26 cellular contexts compared by ENCODE assay signal in genomic region chr10:53719658-53720057, GRCh38.
"Had no signal": no experiment of that assay in that cellular context is flagged by ENCODE, and none has a peak within 500 bp of the region (broad histone marks: within the 10 kb centered on the region; RNA-seq: fewer than 3 reads in every experiment).

No MANE protein-coding gene starts in this region.

- H3K27me3 ChIP-seq: ascending aorta, breast epithelium, cardiac muscle cell, colonic mucosa had no signal

- DNase-seq: activated CD4-positive, alpha-beta memory T cell treated with anti-CD3 and anti-CD28 coated beads, Interleukin-2, amount 10 ng/mL, durations not matched to agents 7 days and 5 days; activated CD4-positive, alpha-beta T cell treated with anti-CD3 and anti-CD28 coated beads for 1 hour; activated CD4-positive, alpha-beta T cell treated with anti-CD3 and anti-CD28 coated beads for 4 hours; activated CD4-positive, alpha-beta T cell treated with anti-CD3 and anti-CD28 coated beads, Interleukin-2, amount 10 ng/mL, durations not matched to agents 7 days and 5 days; activated CD4-positive, alpha-beta T cell treated with anti-CD3 and anti-CD28 coated beads, Interleukin-2, amount 50 U/mL, for 4 hours; activated CD8-positive, alpha-beta memory T cell treated with anti-CD3 and anti-CD28 coated beads, Interleukin-2, amount 50 U/mL, for 48 hours; activated gamma-delta T cell; activated naive CD4-positive, alpha-beta T cell; activated naive CD4-positive, alpha-beta T cell treated with anti-CD3 and anti-CD28 coated beads, Interleukin-2, amount 10 ng/mL, durations not matched to agents 7 days and 5 days; activated naive CD8-positive, alpha-beta T cell treated with anti-CD3 and anti-CD28 coated beads, Interleukin-2, amount 10 ng/mL, durations not matched to agents 7 days and 5 days; activated T-cell treated with anti-CD3 and anti-CD28 coated beads for 4 hours; activated T-cell treated with anti-CD3 and anti-CD28 coated beads, Interleukin-2, amount 50 U/mL, for 24 hours; activated T-cell treated with anti-CD3 and anti-CD28 coated beads, Interleukin-2, amount 50 U/mL, for 72 hours; central memory CD4-positive, alpha-beta T cell; cerebellar nuclear complex; colonic mucosa; effector CD8-positive, alpha-beta T cell; foreskin fibroblast; head of caudate nucleus; T-helper 17 cell; T1000 had no signal

- H3K27ac ChIP-seq: ascending aorta, breast epithelium, cardiac muscle cell, colonic mucosa, VCaP had no signal

- H3K4me3 ChIP-seq: ascending aorta, breast epithelium, cardiac muscle cell, colonic mucosa had no signal

- H3K4me1 ChIP-seq: ascending aorta, breast epithelium, colonic mucosa had no signal

- FAIRE-seq: frontal cortex had no signal

- H3K9me3 ChIP-seq: ascending aorta, breast epithelium, colonic mucosa had no signal

- H3K36me3 ChIP-seq: ascending aorta, breast epithelium, cardiac muscle cell, colonic mucosa had no signal
